8 cellular contexts compared by ENCODE assay signal in genomic region chr12:113271853-113272561, GRCh38. TPM values are rescaled to one million over a fixed set of nuclear protein-coding genes. Genes with fewer than 3 reads are reported as not detected.
DNase-seq lines count a peak whose midpoint lies in the region; ATAC-seq and TF ChIP-seq lines count a peak whose summit lies in the region.

No MANE protein-coding gene starts in this region.

- no peak overlapping the region for H2BK120ac ChIP-seq in H9 (ENCODE audit: low read depth, low read length, poor library complexity, severe bottlenecking)

- H2BK12ac ChIP-seq in H9 (ENCODE audit: insufficient read length, low read depth, low read length) = no peak overlapping the region

- no peak for TF ChIP-seq CTCF in H9 (conservative IDR thresholded peaks at IDR 0.05)
- TF ChIP-seq CTCF in right atrium auricular region (IDR thresholded peaks at IDR 0.05) = no peak
- TF ChIP-seq CTCF in CD8-positive, alpha-beta T cell (IDR thresholded peaks at IDR 0.05) = no peak

- H2AK5ac ChIP-seq in H9 (ENCODE audit: insufficient read length, low read length) = no peak overlapping the region

- no peaks in the 10 kb centered on the region for H3K9me3 Mint-ChIP-seq in H9
- H3K9me3 Mint-ChIP-seq in CD8-positive, alpha-beta T cell = no peaks in the 10 kb centered on the region

- no peak overlapping the region for H3K23ac ChIP-seq in H9 (ENCODE audit: insufficient read length, low read depth, low read length)

- H2BK20ac ChIP-seq in H9 (ENCODE audit: low read depth, low read length, poor library complexity, severe bottlenecking) = no peak overlapping the region

- H3K56ac ChIP-seq in H9 (ENCODE audit: insufficient read length, low read depth, low read length) = no peak overlapping the region

- no peak overlapping the region for H3K14ac ChIP-seq in H9 (ENCODE audit: insufficient read depth, low read length)

- H3K79me1 ChIP-seq in H9 (ENCODE audit: insufficient read depth, low read depth, low read length, poor library complexity, severe bottlenecking) = no peaks in the 10 kb centered on the region

- H3K9me3 ChIP-seq in H9 (ENCODE audit: control insufficient read depth, low read depth, low read length) (no peaks in the 10 kb centered on the region), right atrium auricular region (no peaks in the 10 kb centered on the region), skeletal muscle satellite cell (replicated peaks; ENCODE audit: low read length) (no peaks in the 10 kb centered on the region)
- no peaks in the 10 kb centered on the region for H3K9me3 ChIP-seq in CD8-positive, alpha-beta T cell (ENCODE audit: low read length)

- CTCF ChIA-PET in CD8-positive, alpha-beta T cell (lab: Charles Lee) = interaction anchor here (0.7 to 1.5 kb wide), 2 partner anchors 12 to 57 kb away, joined by 3 to 4 read pairs; no protein-coding TSS in a partner anchor

- no peaks in the 10 kb centered on the region for H3K27me3 Mint-ChIP-seq in H9 (ENCODE audit: low read depth)
- no peaks in the 10 kb centered on the region for H3K27me3 Mint-ChIP-seq in CD8-positive, alpha-beta T cell (ENCODE audit: low read depth)

- H3K4me1 ChIP-seq in H9 (ENCODE audit: insufficient read depth, low read length) (no peaks in the 10 kb centered on the region), right atrium auricular region (peaks cover 0 to 36% of the 10 kb centered on the region in 2 donors), skeletal muscle satellite cell (ENCODE audit: control insufficient read depth, insufficient read depth, low read length) (peaks cover 26% of the 10 kb centered on the region)
- H3K4me1 ChIP-seq in CD8-positive, alpha-beta T cell (ENCODE audit: insufficient read depth, low read length) = no peaks in the 10 kb centered on the region

- H3K27me3 ChIP-seq in H9 (ENCODE audit: insufficient read depth, low read length) = no peaks in the 10 kb centered on the region
- H3K27me3 ChIP-seq in right atrium auricular region = no peaks in the 10 kb centered on the region
- H3K27me3 ChIP-seq in skeletal muscle satellite cell (ENCODE audit: control insufficient read depth, insufficient read depth, low read length) = no peaks in the 10 kb centered on the region
- no peaks in the 10 kb centered on the region for H3K27me3 ChIP-seq in CD8-positive, alpha-beta T cell (ENCODE audit: insufficient read depth, low read length)

- no peaks in the 10 kb centered on the region for H3K23me2 ChIP-seq in H9 (ENCODE audit: insufficient read length, low read depth, low read length, poor library complexity, severe bottlenecking)

- H4K8ac ChIP-seq in H9 (replicated peaks; ENCODE audit: insufficient read length, low read depth, low read length) = no peak overlapping the region

- H3K4me3 Mint-ChIP-seq in H9 = no peak overlapping the region
- no peak overlapping the region for H3K4me3 Mint-ChIP-seq in CD8-positive, alpha-beta T cell

- ATAC-seq in CD8-positive, alpha-beta T cell = no peak
- ATAC-seq in HG03439 (IDR thresholded peaks at IDR 0.05; ENCODE audit: unreplicated experiment) = no peak

- H2BK5ac ChIP-seq in H9 (ENCODE audit: insufficient read length, low read length) = no peak overlapping the region

- intact Hi-C loops in CD8-positive, alpha-beta T cell (cut with DNase I, micrococcal nuclease) = no loop called here

- H3K4me2 ChIP-seq in H9 (ENCODE audit: insufficient read depth, insufficient read length, low read length) = no peak overlapping the region
- peak overlapping the region; percentile 71 for H3K4me2 ChIP-seq in skeletal muscle satellite cell (ENCODE audit: low read length)

- H3K9ac ChIP-seq in H9 (ENCODE audit: extremely low read depth, insufficient read length, low read length) (no peak overlapping the region), skeletal muscle satellite cell (ENCODE audit: low read depth, low read length) (peak overlapping the region; percentile 81)

- H3K79me2 ChIP-seq in H9 (ENCODE audit: insufficient read depth, low read length) = no peaks in the 10 kb centered on the region

- H3K4me1 Mint-ChIP-seq in H9 = peaks cover 6 to 13% of the 10 kb centered on the region in 2 experiments
- H3K4me1 Mint-ChIP-seq in CD8-positive, alpha-beta T cell (ENCODE audit: low read depth) = no peaks in the 10 kb centered on the region

- no peaks in the 10 kb centered on the region for H4K20me1 ChIP-seq in H9 (ENCODE audit: control insufficient read depth, insufficient read depth, insufficient read length)

- H3K27ac Mint-ChIP-seq in H9 = peak overlapping the region; percentile 6 to 92 (median 10); a peak in 3 of 7 replicates
- H3K27ac Mint-ChIP-seq in CD8-positive, alpha-beta T cell = no peak overlapping the region

- H3K18ac ChIP-seq in H9 (ENCODE audit: insufficient read length, low read depth, low read length) = no peak overlapping the region

- peaks cover 78% of the 10 kb centered on the region for H3K36me3 ChIP-seq in right atrium auricular region
- peaks cover 19% of the 10 kb centered on the region for H3K36me3 ChIP-seq in skeletal muscle satellite cell (ENCODE audit: insufficient read depth, low read length)
- peaks cover 10% of the 10 kb centered on the region for H3K36me3 ChIP-seq in CD8-positive, alpha-beta T cell (ENCODE audit: insufficient read depth, low read length)

- peaks cover 5 to 22% (median 19%) of the 10 kb centered on the region in 3 experiments; a peak in 5 of 7 replicates for H3K36me3 Mint-ChIP-seq in H9 (ENCODE audit: insufficient read depth in 1 of 3, low read depth in 3 of 3)
- peaks cover 75% of the 10 kb centered on the region for H3K36me3 Mint-ChIP-seq in CD8-positive, alpha-beta T cell

- H2BK15ac ChIP-seq in H9 (ENCODE audit: low read depth, low read length) = no peak overlapping the region

- H3K4ac ChIP-seq in H9 (ENCODE audit: low read depth, low read length) = no peak overlapping the region

- no peak overlapping the region for H2AFZ ChIP-seq in H9 (ENCODE audit: low read length)

- no peak overlapping the region for H3K4me3 ChIP-seq in right atrium auricular region
- peak overlapping the region; percentile 47 for H3K4me3 ChIP-seq in skeletal muscle satellite cell (ENCODE audit: low read length)
- H3K4me3 ChIP-seq in CD8-positive, alpha-beta T cell (ENCODE audit: low read depth, low read length) = no peak overlapping the region

- no peak overlapping the region for H4K5ac ChIP-seq in H9 (ENCODE audit: insufficient read length, low read depth, low read length)

- POLR2A ChIA-PET in CD8-positive, alpha-beta T cell (lab: Charles Lee) = no interaction called here

- H4K91ac ChIP-seq in H9 (ENCODE audit: insufficient read length, low read depth, low read length) = no peak overlapping the region

- no peak overlapping the region for H3T11ph ChIP-seq in H9 (ENCODE audit: low read length)

- H3K27ac ChIP-seq in H9 (ENCODE audit: insufficient read length, low read depth, low read length) (no peak overlapping the region), right atrium auricular region (peak overlapping the region; percentile 75 to 76)
- H3K27ac ChIP-seq in CD8-positive, alpha-beta T cell (ENCODE audit: low read depth, low read length) = no peak overlapping the region

- DNase-seq in H9 (no peak), amniotic stem cell (lab: John Stamatoyannopoulos, UW) (peak; percentile 63), right atrium auricular region (ENCODE audit: low spot score) (peak; percentile 94), glomerular visceral epithelial cell (ENCODE audit: extremely low spot score) (no peak), NCI-H774 (lab: John Stamatoyannopoulos, UW) (no peak)
- no peak for DNase-seq in CD8-positive, alpha-beta T cell

- WGBS in H9 (ENCODE audit: extremely low coverage, insufficient read length, low lambda C conversion rate) = no CpG with 5 or more reads among the region's 12 CpGs

RNA-seq across cellular contexts. Expression of gene TPCN1, which starts 50.7 kb away (rescaled TPM):
- total RNA-seq in H9 (2021) = 13.5 and 16.1 TPM in 2 replicates
- 10 to 100 TPM; 57.3 to 58.7 TPM for total RNA-seq in right atrium auricular region
- total RNA-seq in skeletal muscle satellite cell (2012; rRNA removed) = 12.7 and 13.4 TPM in 2 replicates
- total RNA-seq in CD8-positive, alpha-beta T cell = 10 to 100 TPM; 32.8 to 37.0 TPM

Comparison
In these comparisons a context has a peak if more than half of its experiments do, and no peak if none do; other contexts are left out.
1. DNase-seq: peak in amniotic stem cell (single experiment) and right atrium auricular region (single experiment); none in H9 (single experiment), glomerular visceral epithelial cell (single experiment), CD8-positive, alpha-beta T cell (0 of 7) and NCI-H774 (single experiment).
2. H3K27ac ChIP-seq: peak in right atrium auricular region (2 of 2); none in H9 (single experiment) and CD8-positive, alpha-beta T cell (single experiment).